In the genomic region with DNA sequence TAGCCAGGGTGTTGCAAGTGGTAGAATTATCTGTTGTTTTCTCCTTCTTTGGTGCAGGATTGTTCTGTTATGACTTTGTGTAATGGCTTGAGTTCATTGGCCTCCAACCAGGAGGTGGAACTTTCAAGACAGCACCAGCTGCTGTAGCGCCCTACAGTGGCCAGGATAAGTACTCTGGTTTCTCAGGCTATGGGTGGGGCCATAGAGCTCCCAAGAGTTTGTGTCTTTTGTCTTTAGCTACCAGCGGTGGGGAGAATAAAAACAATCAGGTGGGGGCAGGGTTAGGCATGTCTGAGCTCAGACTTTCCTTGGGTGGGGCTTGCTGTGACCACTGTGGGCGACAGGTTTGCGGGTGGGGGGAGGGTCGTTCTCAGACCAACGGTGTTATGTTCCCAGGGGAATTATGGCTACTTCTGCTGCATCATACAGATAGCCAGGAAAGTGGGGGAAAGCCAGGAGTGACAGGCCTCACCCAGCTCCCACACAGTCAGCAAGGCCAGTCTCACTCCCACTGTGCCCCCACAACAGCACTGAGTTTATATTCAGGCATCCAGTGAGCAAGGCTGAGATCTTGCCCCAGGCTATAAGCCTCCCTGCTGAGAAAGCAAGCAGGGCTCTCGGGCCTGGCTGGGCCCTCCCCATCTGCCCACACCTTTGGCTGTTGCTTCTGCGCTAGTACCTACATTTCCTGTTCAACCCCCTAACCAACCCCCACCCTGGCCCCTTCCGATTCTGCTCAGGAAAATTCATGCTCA, we compare ENCODE assay signal across 1 cellular context.
TF ChIP-seq lines count a peak whose summit lies in the region.

No MANE protein-coding gene starts in this region.

TF ChIP-seq in GM23338, 12 proteins besides CTCF, POLR2A, EP300 and RAD21 (continued from another document):
- TF ChIP-seq, protein P1, sequence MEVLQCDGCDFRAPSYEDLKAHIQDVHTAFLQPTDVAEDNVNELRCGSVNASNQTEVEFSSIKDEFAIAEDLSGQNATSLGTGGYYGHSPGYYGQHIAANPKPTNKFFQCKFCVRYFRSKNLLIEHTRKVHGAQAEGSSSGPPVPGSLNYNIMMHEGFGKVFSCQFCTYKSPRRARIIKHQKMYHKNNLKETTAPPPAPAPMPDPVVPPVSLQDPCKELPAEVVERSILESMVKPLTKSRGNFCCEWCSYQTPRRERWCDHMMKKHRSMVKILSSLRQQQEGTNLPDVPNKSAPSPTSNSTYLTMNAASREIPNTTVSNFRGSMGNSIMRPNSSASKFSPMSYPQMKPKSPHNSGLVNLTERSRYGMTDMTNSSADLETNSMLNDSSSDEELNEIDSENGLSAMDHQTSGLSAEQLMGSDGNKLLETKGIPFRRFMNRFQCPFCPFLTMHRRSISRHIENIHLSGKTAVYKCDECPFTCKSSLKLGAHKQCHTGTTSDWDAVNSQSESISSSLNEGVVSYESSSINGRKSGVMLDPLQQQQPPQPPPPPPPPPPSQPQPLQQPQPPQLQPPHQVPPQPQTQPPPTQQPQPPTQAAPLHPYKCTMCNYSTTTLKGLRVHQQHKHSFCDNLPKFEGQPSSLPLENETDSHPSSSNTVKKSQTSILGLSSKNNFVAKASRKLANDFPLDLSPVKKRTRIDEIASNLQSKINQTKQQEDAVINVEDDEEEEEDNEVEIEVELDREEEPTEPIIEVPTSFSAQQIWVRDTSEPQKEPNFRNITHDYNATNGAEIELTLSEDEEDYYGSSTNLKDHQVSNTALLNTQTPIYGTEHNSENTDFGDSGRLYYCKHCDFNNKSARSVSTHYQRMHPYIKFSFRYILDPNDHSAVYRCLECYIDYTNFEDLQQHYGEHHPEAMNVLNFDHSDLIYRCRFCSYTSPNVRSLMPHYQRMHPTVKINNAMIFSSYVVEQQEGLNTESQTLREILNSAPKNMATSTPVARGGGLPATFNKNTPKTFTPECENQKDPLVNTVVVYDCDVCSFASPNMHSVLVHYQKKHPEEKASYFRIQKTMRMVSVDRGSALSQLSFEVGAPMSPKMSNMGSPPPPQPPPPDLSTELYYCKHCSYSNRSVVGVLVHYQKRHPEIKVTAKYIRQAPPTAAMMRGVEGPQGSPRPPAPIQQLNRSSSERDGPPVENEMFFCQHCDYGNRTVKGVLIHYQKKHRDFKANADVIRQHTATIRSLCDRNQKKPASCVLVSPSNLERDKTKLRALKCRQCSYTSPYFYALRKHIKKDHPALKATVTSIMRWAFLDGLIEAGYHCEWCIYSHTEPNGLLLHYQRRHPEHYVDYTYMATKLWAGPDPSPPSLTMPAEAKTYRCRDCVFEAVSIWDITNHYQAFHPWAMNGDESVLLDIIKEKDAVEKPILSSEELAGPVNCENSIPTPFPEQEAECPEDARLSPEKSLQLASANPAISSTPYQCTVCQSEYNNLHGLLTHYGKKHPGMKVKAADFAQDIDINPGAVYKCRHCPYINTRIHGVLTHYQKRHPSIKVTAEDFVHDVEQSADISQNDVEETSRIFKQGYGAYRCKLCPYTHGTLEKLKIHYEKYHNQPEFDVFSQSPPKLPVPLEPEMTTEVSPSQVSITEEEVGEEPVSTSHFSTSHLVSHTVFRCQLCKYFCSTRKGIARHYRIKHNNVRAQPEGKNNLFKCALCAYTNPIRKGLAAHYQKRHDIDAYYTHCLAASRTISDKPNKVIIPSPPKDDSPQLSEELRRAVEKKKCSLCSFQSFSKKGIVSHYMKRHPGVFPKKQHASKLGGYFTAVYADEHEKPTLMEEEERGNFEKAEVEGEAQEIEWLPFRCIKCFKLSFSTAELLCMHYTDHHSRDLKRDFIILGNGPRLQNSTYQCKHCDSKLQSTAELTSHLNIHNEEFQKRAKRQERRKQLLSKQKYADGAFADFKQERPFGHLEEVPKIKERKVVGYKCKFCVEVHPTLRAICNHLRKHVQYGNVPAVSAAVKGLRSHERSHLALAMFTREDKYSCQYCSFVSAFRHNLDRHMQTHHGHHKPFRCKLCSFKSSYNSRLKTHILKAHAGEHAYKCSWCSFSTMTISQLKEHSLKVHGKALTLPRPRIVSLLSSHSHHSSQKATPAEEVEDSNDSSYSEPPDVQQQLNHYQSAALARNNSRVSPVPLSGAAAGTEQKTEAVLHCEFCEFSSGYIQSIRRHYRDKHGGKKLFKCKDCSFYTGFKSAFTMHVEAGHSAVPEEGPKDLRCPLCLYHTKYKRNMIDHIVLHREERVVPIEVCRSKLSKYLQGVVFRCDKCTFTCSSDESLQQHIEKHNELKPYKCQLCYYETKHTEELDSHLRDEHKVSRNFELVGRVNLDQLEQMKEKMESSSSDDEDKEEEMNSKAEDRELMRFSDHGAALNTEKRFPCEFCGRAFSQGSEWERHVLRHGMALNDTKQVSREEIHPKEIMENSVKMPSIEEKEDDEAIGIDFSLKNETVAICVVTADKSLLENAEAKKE (CRISPR knock-in tag; IDR thresholded peaks at IDR 0.05): no peak
- TF ChIP-seq CREB1 (CRISPR knock-in tag; IDR thresholded peaks at IDR 0.05; ENCODE audit: low read depth): no peak
- TF ChIP-seq, protein P2, sequence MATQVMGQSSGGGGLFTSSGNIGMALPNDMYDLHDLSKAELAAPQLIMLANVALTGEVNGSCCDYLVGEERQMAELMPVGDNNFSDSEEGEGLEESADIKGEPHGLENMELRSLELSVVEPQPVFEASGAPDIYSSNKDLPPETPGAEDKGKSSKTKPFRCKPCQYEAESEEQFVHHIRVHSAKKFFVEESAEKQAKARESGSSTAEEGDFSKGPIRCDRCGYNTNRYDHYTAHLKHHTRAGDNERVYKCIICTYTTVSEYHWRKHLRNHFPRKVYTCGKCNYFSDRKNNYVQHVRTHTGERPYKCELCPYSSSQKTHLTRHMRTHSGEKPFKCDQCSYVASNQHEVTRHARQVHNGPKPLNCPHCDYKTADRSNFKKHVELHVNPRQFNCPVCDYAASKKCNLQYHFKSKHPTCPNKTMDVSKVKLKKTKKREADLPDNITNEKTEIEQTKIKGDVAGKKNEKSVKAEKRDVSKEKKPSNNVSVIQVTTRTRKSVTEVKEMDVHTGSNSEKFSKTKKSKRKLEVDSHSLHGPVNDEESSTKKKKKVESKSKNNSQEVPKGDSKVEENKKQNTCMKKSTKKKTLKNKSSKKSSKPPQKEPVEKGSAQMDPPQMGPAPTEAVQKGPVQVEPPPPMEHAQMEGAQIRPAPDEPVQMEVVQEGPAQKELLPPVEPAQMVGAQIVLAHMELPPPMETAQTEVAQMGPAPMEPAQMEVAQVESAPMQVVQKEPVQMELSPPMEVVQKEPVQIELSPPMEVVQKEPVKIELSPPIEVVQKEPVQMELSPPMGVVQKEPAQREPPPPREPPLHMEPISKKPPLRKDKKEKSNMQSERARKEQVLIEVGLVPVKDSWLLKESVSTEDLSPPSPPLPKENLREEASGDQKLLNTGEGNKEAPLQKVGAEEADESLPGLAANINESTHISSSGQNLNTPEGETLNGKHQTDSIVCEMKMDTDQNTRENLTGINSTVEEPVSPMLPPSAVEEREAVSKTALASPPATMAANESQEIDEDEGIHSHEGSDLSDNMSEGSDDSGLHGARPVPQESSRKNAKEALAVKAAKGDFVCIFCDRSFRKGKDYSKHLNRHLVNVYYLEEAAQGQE (IDR thresholded peaks at IDR 0.05; ENCODE audit: unreplicated experiment): no peak
- no peak for TF ChIP-seq ZNF331 (CRISPR knock-in tag; IDR thresholded peaks at IDR 0.05; ENCODE audit: low read depth)
- TF ChIP-seq EZH2phosphoT487 (IDR thresholded peaks at IDR 0.05; ENCODE audit: unreplicated experiment): no peak
- no peak for TF ChIP-seq NANOG (IDR thresholded peaks at IDR 0.05; ENCODE audit: borderline replicate concordance)
TF ChIP-seq in GM23338: peak in this region for 0.
